Comparison of ENCODE assay signal across 1 cellular context in genomic region chr16:89315791-89316581, GRCh38.
TF ChIP-seq lines count a peak whose summit lies in the region.

No MANE protein-coding gene starts in this region.

TF ChIP-seq in K562, 482 proteins besides CTCF, POLR2A, EP300 and RAD21 (continued from another document):
- no peak for TF ChIP-seq ZBTB40 (IDR thresholded peaks at IDR 0.05)
- no peak for TF ChIP-seq ZBTB40 (CRISPR knock-in tag; IDR thresholded peaks at IDR 0.05)
- TF ChIP-seq PRMT5 (CRISPR knock-in tag; IDR thresholded peaks at IDR 0.05): no peak
- no peak for TF ChIP-seq GATAD2B (IDR thresholded peaks at IDR 0.05; ENCODE audit: borderline replicate concordance)
- no peak for TF ChIP-seq ZNF184 (CRISPR knock-in tag; IDR thresholded peaks at IDR 0.05)
- TF ChIP-seq MTA2 (IDR thresholded peaks at IDR 0.05; ENCODE audit: low read depth): no peak
- TF ChIP-seq MBD1 (CRISPR knock-in tag; IDR thresholded peaks at IDR 0.05): no peak
- TF ChIP-seq TOE1 (IDR thresholded peaks at IDR 0.05; ENCODE audit: borderline replicate concordance): no peak
- no peak for TF ChIP-seq TOE1 (CRISPR knock-in tag; IDR thresholded peaks at IDR 0.05; ENCODE audit: borderline replicate concordance, low read depth)
- 0 out of 2 replicates have a peak, but pooled peaks have one; percentile 38 for TF ChIP-seq ZNF589 (CRISPR knock-in tag; IDR thresholded peaks at IDR 0.05; ENCODE audit: low read depth)
- TF ChIP-seq ARID3B (CRISPR knock-in tag; IDR thresholded peaks at IDR 0.05; ENCODE audit: borderline replicate concordance): no peak
- no peak for TF ChIP-seq U2AF2 (optimal IDR thresholded peaks at IDR 0.05; ENCODE audit: low read depth, low read length)
- TF ChIP-seq ELF4 (CRISPR knock-in tag; IDR thresholded peaks at IDR 0.05): no peak
- no peak for TF ChIP-seq EWSR1 (IDR thresholded peaks at IDR 0.05; ENCODE audit: borderline replicate concordance, low read depth, partially characterized antibody)
- TF ChIP-seq NFIX (CRISPR knock-in tag; IDR thresholded peaks at IDR 0.05; ENCODE audit: low read depth): no peak
